1 cellular context compared by ENCODE assay signal in the genomic region with DNA sequence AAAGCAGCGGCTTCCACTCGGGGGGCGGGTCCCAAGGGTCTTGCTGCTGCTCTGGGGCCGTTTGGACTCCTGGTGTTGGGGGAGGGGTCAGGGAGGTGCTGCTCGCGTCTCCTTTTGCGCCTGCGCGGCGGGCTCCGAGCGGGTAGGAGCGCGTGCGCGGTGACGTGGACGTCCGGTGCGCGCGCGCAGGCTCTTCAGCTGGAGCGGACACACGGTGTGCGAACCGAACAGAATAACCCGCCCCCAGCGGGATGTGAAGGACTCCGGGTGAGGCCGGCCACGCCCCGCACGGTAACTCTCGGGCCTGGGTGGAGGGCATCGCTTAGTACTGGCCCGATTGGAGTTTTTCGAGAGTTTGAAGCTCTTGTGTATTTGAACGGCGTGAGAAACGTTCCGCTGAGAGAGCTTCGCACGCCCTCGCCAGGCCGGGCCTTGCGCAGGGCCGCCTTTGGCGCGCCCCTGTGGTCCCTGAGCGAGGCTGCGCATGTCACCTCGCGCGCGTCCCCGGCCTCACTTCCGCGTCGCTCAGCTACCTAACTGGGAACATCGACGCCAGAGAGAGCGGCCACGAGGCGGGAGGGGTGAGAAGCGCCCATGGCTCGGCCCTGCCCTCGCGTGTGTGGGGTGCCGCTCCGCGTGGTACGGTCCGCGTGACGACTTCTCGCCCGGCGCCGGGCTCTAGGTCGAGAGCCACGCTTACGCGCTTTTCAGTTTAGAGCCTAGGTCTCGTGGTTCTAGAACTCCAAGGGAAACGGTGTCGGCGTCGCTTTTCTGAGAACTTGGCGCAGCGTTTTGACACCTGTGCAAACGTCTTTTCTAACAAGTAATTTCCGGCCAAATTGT.
TF ChIP-seq lines count a peak whose summit lies in the region.

A gene (plus strand): TSS at position 171 of the 843 bp plus-strand sequence.

TF ChIP-seq in HepG2, 621 proteins besides CTCF, POLR2A, EP300 and RAD21 (continued from another document and continues in another):
- TF ChIP-seq AGO1 (IDR thresholded peaks at IDR 0.05; ENCODE audit: low read depth, low read length, poor library complexity, severe bottlenecking) (no peak), TCF12 (IDR thresholded peaks at IDR 0.05) (no peak), TCF12 (CRISPR knock-in tag; IDR thresholded peaks at IDR 0.05) (peak; percentile 46; the same call in 1 of the 2 replicates), ZNF878 (CRISPR knock-in tag; IDR thresholded peaks at IDR 0.05) (peak; percentile 65; the same call in 1 of the 2 replicates), SAFB2 (CRISPR knock-in tag; IDR thresholded peaks at IDR 0.05; ENCODE audit: borderline replicate concordance, low read depth) (no peak; the same call in 1 of the 2 replicates), MEIS1 (CRISPR knock-in tag; IDR thresholded peaks at IDR 0.05; ENCODE audit: borderline replicate concordance) (no peak), ZNF335 (CRISPR knock-in tag; IDR thresholded peaks at IDR 0.05) (no peak), SP4 (CRISPR knock-in tag; IDR thresholded peaks at IDR 0.05) (peak; percentile 64; the same call in 1 of the 2 replicates), ZNF891 (CRISPR knock-in tag; IDR thresholded peaks at IDR 0.05) (peak; percentile 68; the same call in 1 of the 2 replicates), ZKSCAN8 (CRISPR knock-in tag; IDR thresholded peaks at IDR 0.05; ENCODE audit: borderline replicate concordance) (no peak), ZNF883 (CRISPR knock-in tag; IDR thresholded peaks at IDR 0.05; ENCODE audit: not compliant biosample characterization) (no peak), SRSF4 (IDR thresholded peaks at IDR 0.05; ENCODE audit: low read depth, low read length, poor library complexity, severe bottlenecking) (no peak), SRSF1 (optimal IDR thresholded peaks at IDR 0.05; ENCODE audit: low read depth, low read length) (no peak), KLF11 (CRISPR knock-in tag; IDR thresholded peaks at IDR 0.05) (peak; percentile 75; the same call in 1 of the 2 replicates), ATF1 (CRISPR knock-in tag; IDR thresholded peaks at IDR 0.05) (no peak), CBX1 (IDR thresholded peaks at IDR 0.05; ENCODE audit: low read depth) (peak; percentile 31), KDM5A (IDR thresholded peaks at IDR 0.05; ENCODE audit: borderline replicate concordance, low read length) (no peak), ZNF441 (CRISPR knock-in tag; IDR thresholded peaks at IDR 0.05; ENCODE audit: borderline replicate concordance) (peak; percentile 78; the same call in 1 of the 2 replicates), CBX5 (CRISPR knock-in tag; IDR thresholded peaks at IDR 0.05; ENCODE audit: borderline replicate concordance) (peak; percentile 20; the same call in 1 of the 2 replicates), ZNF660 (CRISPR knock-in tag; IDR thresholded peaks at IDR 0.05; ENCODE audit: borderline replicate concordance, low read depth) (no peak), CAMTA2 (CRISPR knock-in tag; IDR thresholded peaks at IDR 0.05; ENCODE audit: borderline replicate concordance) (no peak; the same call in 1 of the 2 replicates), SOX6 (IDR thresholded peaks at IDR 0.05) (no peak), SOX6 (CRISPR knock-in tag; IDR thresholded peaks at IDR 0.05) (peak; percentile 52; the same call in 1 of the 2 replicates), ZNF674 (CRISPR knock-in tag; IDR thresholded peaks at IDR 0.05; ENCODE audit: low read depth) (no peak), NFRKB (IDR thresholded peaks at IDR 0.05) (no peak), ZNF263 (CRISPR knock-in tag; IDR thresholded peaks at IDR 0.05) (peak; percentile 33; the same call in 1 of the 2 replicates), ZMYM2 (CRISPR knock-in tag; IDR thresholded peaks at IDR 0.05) (peak; percentile 62; the same call in 1 of the 2 replicates), XBP1 (CRISPR knock-in tag; IDR thresholded peaks at IDR 0.05) (no peak), HOXA5 (CRISPR knock-in tag; IDR thresholded peaks at IDR 0.05) (peak; percentile 44; the same call in 1 of the 2 replicates), LCORL (IDR thresholded peaks at IDR 0.05) (no peak), LCORL (CRISPR knock-in tag; IDR thresholded peaks at IDR 0.05) (no peak), ZNF230 (CRISPR knock-in tag; IDR thresholded peaks at IDR 0.05) (no peak; the same call in 1 of the 2 replicates), PLRG1 (conservative IDR thresholded peaks at IDR 0.05) (no peak), ZNF703 (CRISPR knock-in tag; IDR thresholded peaks at IDR 0.05; ENCODE audit: borderline replicate concordance) (peak; percentile 24; the same call in 1 of the 2 replicates)
- TF ChIP-seq, protein P1, sequence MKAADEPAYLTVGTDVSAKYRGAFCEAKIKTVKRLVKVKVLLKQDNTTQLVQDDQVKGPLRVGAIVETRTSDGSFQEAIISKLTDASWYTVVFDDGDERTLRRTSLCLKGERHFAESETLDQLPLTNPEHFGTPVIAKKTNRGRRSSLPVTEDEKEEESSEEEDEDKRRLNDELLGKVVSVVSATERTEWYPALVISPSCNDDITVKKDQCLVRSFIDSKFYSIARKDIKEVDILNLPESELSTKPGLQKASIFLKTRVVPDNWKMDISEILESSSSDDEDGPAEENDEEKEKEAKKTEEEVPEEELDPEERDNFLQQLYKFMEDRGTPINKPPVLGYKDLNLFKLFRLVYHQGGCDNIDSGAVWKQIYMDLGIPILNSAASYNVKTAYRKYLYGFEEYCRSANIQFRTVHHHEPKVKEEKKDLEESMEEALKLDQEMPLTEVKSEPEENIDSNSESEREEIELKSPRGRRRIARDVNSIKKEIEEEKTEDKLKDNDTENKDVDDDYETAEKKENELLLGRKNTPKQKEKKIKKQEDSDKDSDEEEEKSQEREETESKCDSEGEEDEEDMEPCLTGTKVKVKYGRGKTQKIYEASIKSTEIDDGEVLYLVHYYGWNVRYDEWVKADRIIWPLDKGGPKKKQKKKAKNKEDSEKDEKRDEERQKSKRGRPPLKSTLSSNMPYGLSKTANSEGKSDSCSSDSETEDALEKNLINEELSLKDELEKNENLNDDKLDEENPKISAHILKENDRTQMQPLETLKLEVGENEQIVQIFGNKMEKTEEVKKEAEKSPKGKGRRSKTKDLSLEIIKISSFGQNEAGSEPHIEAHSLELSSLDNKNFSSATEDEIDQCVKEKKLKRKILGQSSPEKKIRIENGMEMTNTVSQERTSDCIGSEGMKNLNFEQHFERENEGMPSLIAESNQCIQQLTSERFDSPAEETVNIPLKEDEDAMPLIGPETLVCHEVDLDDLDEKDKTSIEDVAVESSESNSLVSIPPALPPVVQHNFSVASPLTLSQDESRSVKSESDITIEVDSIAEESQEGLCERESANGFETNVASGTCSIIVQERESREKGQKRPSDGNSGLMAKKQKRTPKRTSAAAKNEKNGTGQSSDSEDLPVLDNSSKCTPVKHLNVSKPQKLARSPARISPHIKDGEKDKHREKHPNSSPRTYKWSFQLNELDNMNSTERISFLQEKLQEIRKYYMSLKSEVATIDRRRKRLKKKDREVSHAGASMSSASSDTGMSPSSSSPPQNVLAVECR (CRISPR knock-in tag; IDR thresholded peaks at IDR 0.05; ENCODE audit: borderline replicate concordance) = peak; percentile 82
- TF ChIP-seq, protein P2, sequence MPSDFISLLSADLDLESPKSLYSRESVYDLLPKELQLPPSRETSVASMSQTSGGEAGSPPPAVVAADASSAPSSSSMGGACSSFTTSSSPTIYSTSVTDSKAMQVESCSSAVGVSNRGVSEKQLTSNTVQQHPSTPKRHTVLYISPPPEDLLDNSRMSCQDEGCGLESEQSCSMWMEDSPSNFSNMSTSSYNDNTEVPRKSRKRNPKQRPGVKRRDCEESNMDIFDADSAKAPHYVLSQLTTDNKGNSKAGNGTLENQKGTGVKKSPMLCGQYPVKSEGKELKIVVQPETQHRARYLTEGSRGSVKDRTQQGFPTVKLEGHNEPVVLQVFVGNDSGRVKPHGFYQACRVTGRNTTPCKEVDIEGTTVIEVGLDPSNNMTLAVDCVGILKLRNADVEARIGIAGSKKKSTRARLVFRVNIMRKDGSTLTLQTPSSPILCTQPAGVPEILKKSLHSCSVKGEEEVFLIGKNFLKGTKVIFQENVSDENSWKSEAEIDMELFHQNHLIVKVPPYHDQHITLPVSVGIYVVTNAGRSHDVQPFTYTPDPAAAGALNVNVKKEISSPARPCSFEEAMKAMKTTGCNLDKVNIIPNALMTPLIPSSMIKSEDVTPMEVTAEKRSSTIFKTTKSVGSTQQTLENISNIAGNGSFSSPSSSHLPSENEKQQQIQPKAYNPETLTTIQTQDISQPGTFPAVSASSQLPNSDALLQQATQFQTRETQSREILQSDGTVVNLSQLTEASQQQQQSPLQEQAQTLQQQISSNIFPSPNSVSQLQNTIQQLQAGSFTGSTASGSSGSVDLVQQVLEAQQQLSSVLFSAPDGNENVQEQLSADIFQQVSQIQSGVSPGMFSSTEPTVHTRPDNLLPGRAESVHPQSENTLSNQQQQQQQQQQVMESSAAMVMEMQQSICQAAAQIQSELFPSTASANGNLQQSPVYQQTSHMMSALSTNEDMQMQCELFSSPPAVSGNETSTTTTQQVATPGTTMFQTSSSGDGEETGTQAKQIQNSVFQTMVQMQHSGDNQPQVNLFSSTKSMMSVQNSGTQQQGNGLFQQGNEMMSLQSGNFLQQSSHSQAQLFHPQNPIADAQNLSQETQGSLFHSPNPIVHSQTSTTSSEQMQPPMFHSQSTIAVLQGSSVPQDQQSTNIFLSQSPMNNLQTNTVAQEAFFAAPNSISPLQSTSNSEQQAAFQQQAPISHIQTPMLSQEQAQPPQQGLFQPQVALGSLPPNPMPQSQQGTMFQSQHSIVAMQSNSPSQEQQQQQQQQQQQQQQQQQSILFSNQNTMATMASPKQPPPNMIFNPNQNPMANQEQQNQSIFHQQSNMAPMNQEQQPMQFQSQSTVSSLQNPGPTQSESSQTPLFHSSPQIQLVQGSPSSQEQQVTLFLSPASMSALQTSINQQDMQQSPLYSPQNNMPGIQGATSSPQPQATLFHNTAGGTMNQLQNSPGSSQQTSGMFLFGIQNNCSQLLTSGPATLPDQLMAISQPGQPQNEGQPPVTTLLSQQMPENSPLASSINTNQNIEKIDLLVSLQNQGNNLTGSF (CRISPR knock-in tag; IDR thresholded peaks at IDR 0.05) = peak; percentile 94
- TF ChIP-seq, protein P3, sequence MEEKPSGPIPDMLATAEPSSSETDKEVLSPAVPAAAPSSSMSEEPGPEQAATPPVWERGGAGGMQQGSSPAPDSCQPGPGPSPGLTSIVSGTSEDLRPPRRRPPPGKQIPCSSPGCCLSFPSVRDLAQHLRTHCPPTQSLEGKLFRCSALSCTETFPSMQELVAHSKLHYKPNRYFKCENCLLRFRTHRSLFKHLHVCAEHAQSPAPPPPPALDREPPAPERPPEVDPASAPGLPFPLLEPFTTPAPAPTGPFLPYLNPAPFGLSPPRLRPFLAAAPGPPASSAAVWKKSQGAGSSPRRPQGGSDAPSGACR (CRISPR knock-in tag; IDR thresholded peaks at IDR 0.05) = peak; percentile 73; the same call in 1 of the 2 replicates
- TF ChIP-seq, protein P4, sequence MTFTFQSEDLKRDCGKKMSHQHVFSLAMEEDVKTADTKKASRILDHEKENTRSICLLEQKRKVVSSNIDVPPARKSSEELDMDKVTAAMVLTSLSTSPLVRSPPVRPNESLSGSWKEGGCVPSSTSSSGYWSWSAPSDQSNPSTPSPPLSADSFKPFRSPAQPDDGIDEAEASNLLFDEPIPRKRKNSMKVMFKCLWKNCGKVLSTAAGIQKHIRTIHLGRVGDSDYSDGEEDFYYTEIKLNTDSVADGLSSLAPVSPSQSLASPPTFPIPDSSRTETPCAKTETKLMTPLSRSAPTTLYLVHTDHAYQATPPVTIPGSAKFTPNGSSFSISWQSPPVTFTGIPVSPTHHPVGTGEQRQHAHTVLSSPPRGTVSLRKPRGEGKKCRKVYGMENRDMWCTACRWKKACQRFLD (CRISPR knock-in tag; IDR thresholded peaks at IDR 0.05; ENCODE audit: borderline replicate concordance) = 0 out of 2 replicates have a peak, but pooled peaks have one; percentile 45
- TF ChIP-seq, protein P5, sequence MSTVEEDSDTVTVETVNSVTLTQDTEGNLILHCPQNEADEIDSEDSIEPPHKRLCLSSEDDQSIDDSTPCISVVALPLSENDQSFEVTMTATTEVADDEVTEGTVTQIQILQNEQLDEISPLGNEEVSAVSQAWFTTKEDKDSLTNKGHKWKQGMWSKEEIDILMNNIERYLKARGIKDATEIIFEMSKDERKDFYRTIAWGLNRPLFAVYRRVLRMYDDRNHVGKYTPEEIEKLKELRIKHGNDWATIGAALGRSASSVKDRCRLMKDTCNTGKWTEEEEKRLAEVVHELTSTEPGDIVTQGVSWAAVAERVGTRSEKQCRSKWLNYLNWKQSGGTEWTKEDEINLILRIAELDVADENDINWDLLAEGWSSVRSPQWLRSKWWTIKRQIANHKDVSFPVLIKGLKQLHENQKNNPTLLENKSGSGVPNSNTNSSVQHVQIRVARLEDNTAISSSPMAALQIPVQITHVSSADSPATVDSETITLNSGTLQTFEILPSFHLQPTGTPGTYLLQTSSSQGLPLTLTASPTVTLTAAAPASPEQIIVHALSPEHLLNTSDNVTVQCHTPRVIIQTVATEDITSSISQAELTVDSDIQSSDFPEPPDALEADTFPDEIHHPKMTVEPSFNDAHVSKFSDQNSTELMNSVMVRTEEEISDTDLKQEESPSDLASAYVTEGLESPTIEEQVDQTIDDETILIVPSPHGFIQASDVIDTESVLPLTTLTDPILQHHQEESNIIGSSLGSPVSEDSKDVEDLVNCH (CRISPR knock-in tag; IDR thresholded peaks at IDR 0.05) = no peak
- TF ChIP-seq, protein P6, sequence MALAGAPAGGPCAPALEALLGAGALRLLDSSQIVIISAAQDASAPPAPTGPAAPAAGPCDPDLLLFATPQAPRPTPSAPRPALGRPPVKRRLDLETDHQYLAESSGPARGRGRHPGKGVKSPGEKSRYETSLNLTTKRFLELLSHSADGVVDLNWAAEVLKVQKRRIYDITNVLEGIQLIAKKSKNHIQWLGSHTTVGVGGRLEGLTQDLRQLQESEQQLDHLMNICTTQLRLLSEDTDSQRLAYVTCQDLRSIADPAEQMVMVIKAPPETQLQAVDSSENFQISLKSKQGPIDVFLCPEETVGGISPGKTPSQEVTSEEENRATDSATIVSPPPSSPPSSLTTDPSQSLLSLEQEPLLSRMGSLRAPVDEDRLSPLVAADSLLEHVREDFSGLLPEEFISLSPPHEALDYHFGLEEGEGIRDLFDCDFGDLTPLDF (CRISPR knock-in tag; IDR thresholded peaks at IDR 0.05) = peak; percentile 56; the same call in 1 of the 2 replicates
- TF ChIP-seq, protein P7, sequence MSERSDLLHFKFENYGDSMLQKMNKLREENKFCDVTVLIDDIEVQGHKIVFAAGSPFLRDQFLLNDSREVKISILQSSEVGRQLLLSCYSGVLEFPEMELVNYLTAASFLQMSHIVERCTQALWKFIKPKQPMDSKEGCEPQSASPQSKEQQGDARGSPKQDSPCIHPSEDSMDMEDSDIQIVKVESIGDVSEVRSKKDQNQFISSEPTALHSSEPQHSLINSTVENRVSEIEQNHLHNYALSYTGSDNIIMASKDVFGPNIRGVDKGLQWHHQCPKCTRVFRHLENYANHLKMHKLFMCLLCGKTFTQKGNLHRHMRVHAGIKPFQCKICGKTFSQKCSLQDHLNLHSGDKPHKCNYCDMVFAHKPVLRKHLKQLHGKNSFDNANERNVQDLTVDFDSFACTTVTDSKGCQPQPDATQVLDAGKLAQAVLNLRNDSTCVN (CRISPR knock-in tag; IDR thresholded peaks at IDR 0.05; ENCODE audit: borderline replicate concordance) = peak; percentile 82
